Comparison of ENCODE assay signal across 33 cellular contexts in the genomic region with DNA sequence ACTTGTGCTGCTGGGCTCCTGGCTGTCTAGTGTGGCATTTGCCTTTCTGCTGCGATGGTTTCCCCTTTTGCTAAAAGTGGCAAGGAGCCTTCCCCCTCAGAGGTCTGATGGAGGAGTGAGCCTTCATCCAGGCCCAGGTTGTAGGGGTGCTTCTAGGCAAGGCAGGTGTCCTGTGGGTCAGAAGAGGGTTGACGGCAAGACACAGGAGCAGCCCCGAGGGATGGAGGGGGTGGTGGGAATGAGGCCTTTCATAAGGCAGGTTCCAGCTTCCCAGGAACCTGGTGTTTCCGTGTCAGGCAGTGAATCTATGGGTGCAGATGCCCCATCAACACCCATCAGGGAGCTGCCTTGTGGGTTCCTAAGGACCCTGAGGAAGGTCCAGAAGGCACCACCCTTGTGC.
"Had no signal": no experiment of that assay in that cellular context is flagged by ENCODE, and none has a peak within 500 bp of the region (broad histone marks: within the 10 kb centered on the region; RNA-seq: fewer than 3 reads in every experiment).

No MANE protein-coding gene starts in this region.

- H3K27ac ChIP-seq: brain microvascular endothelial cell, epithelial cell of prostate, esophagus squamous epithelium, heart right ventricle, left lung, lower lobe of right lung, neutrophil, ovary, prostate gland, skin epidermis, thoracic aorta, uterus, WERI-Rb-1 had no signal

- H3K27ac Mint-ChIP-seq: activated naive CD4-positive, alpha-beta T cell treated with anti-CD3 and anti-CD28 coated beads, Interleukin-2, amount 10 ng/mL, durations not matched to agents 7 days and 5 days; activated T-helper 1 cell treated with anti-CD3 and anti-CD28 coated beads, Interleukin-12 subunit alpha, Interleukin-12 subunit beta, Interleukin-2, Interleukin-4 antibody, amounts not matched to agents 30 ng/mL and 10 ng/mL and 1 ng/mL, durations not matched to agents 14 hours and 24 hours and 36 hours; natural killer cell treated with Interleukin-12 subunit alpha and Interleukin-12 subunit beta and Interleukin-15 and Interleukin-18, amount 100 ng/mL, for 72 hours; stimulated activated naive CD8-positive, alpha-beta T cell treated with anti-CD3 and anti-CD28 coated beads, Interleukin-15, Interleukin-2, amounts not matched to agents 100 ng/mL and 50 ng/mL, for 24 hours; T-helper 1 cell treated with Interleukin-12 subunit alpha and Interleukin-12 subunit beta and Interleukin-4 antibody, amounts not matched to agents 30 μg/mL and 1 μg/mL, for 36 hours had no signal

- H3K36me3 ChIP-seq: brain microvascular endothelial cell, esophagus squamous epithelium, heart right ventricle, left lung, lower lobe of right lung, neutrophil, ovary, prostate gland, thoracic aorta, uterus, WERI-Rb-1 had no signal

- H3K9me3 Mint-ChIP-seq: activated naive CD4-positive, alpha-beta T cell treated with anti-CD3 and anti-CD28 coated beads, Interleukin-2, amount 10 ng/mL, durations not matched to agents 7 days and 5 days; activated naive CD8-positive, alpha-beta T cell treated with anti-CD3 and anti-CD28 coated beads, Interleukin-2, amount 10 ng/mL, durations not matched to agents 7 days and 5 days; activated T-helper 1 cell treated with anti-CD3 and anti-CD28 coated beads, Interleukin-12 subunit alpha, Interleukin-12 subunit beta, Interleukin-2, Interleukin-4 antibody, amounts not matched to agents 30 ng/mL and 10 ng/mL and 1 ng/mL, durations not matched to agents 14 hours and 24 hours and 36 hours; natural killer cell treated with Interleukin-12 subunit alpha and Interleukin-12 subunit beta and Interleukin-15 and Interleukin-18, amount 100 ng/mL, for 72 hours; stimulated activated naive CD8-positive, alpha-beta T cell treated with anti-CD3 and anti-CD28 coated beads, Interleukin-15, Interleukin-2, amounts not matched to agents 100 ng/mL and 50 ng/mL, for 24 hours; T-helper 1 cell treated with Interleukin-12 subunit alpha and Interleukin-12 subunit beta and Interleukin-4 antibody, amounts not matched to agents 30 μg/mL and 1 μg/mL, for 36 hours had no signal

- H3K4me3 Mint-ChIP-seq: activated naive CD4-positive, alpha-beta T cell treated with anti-CD3 and anti-CD28 coated beads, Interleukin-2, amount 10 ng/mL, durations not matched to agents 7 days and 5 days; activated naive CD8-positive, alpha-beta T cell treated with anti-CD3 and anti-CD28 coated beads, Interleukin-2, amount 10 ng/mL, durations not matched to agents 7 days and 5 days; activated T-helper 1 cell treated with anti-CD3 and anti-CD28 coated beads, Interleukin-12 subunit alpha, Interleukin-12 subunit beta, Interleukin-2, Interleukin-4 antibody, amounts not matched to agents 30 ng/mL and 10 ng/mL and 1 ng/mL, durations not matched to agents 14 hours and 24 hours and 36 hours; natural killer cell treated with Interleukin-12 subunit alpha and Interleukin-12 subunit beta and Interleukin-15 and Interleukin-18, amount 100 ng/mL, for 72 hours; stimulated activated naive CD8-positive, alpha-beta T cell treated with anti-CD3 and anti-CD28 coated beads, Interleukin-15, Interleukin-2, amounts not matched to agents 100 ng/mL and 50 ng/mL, for 24 hours; T-helper 1 cell treated with Interleukin-12 subunit alpha and Interleukin-12 subunit beta and Interleukin-4 antibody, amounts not matched to agents 30 μg/mL and 1 μg/mL, for 36 hours had no signal

- H3K27me3 Mint-ChIP-seq: activated naive CD4-positive, alpha-beta T cell treated with anti-CD3 and anti-CD28 coated beads, Interleukin-2, amount 10 ng/mL, durations not matched to agents 7 days and 5 days; stimulated activated naive CD8-positive, alpha-beta T cell treated with anti-CD3 and anti-CD28 coated beads, Interleukin-15, Interleukin-2, amounts not matched to agents 100 ng/mL and 50 ng/mL, for 24 hours had no signal

- DNase-seq: activated CD4-positive, alpha-beta T cell treated with anti-CD3 and anti-CD28 coated beads for 48 hours; activated CD4-positive, alpha-beta T cell treated with anti-CD3 and anti-CD28 coated beads, Interleukin-2, amount 50 U/mL, for 48 hours; activated gamma-delta T cell; activated naive CD4-positive, alpha-beta T cell treated with anti-CD3 and anti-CD28 coated beads, Interleukin-2, amount 10 ng/mL, durations not matched to agents 7 days and 5 days; activated naive CD8-positive, alpha-beta T cell treated with anti-CD3 and anti-CD28 coated beads, Interleukin-2, amount 10 ng/mL, durations not matched to agents 7 days and 5 days; activated T-cell treated with anti-CD3 and anti-CD28 coated beads, Interleukin-2, amount 50 U/mL, for 1 hour; brain microvascular endothelial cell; esophagus squamous epithelium; foreskin melanocyte; heart right ventricle; left lung; lower lobe of right lung; mesendoderm; mucosa of descending colon; ovary; retina; stimulated activated CD4-positive, alpha-beta T cell treated with anti-CD3 and anti-CD28 coated beads, Interleukin-12 subunit alpha, Interleukin-12 subunit beta, amount 100 ng/mL, for 4 hours; stimulated activated CD4-positive, alpha-beta T cell treated with anti-CD3 and anti-CD28 coated beads, Interleukin-4, amount 100 ng/mL, for 1 hour; SW 1271; T1000; trophoblast cell; uterus; WERI-Rb-1 had no signal

- H3K27me3 ChIP-seq: brain microvascular endothelial cell, left lung, neutrophil, ovary, uterus had no signal

- H3K4me1 Mint-ChIP-seq: activated naive CD8-positive, alpha-beta T cell treated with anti-CD3 and anti-CD28 coated beads, Interleukin-2, amount 10 ng/mL, durations not matched to agents 7 days and 5 days had no signal

- H3K4me1 ChIP-seq: esophagus squamous epithelium, heart right ventricle, left lung, lower lobe of right lung, prostate gland, uterus had no signal

- H3K4me3 ChIP-seq: esophagus squamous epithelium, heart right ventricle, left lung, lower lobe of right lung, mucosa of descending colon, ovary, prostate gland, skin epidermis, thoracic aorta, uterus had no signal

- H3K9me3 ChIP-seq: esophagus squamous epithelium, heart right ventricle, left lung, lower lobe of right lung, mucosa of descending colon, neutrophil, ovary, prostate gland, thoracic aorta, uterus had no signal

- H3K36me3 Mint-ChIP-seq: activated naive CD4-positive, alpha-beta T cell treated with anti-CD3 and anti-CD28 coated beads, Interleukin-2, amount 10 ng/mL, durations not matched to agents 7 days and 5 days; activated naive CD8-positive, alpha-beta T cell treated with anti-CD3 and anti-CD28 coated beads, Interleukin-2, amount 10 ng/mL, durations not matched to agents 7 days and 5 days; natural killer cell treated with Interleukin-12 subunit alpha and Interleukin-12 subunit beta and Interleukin-15 and Interleukin-18, amount 100 ng/mL, for 72 hours had no signal

- ATAC-seq: heart right ventricle; left lung; lower lobe of right lung; mucosa of descending colon; natural killer cell treated with Interleukin-12 subunit alpha and Interleukin-12 subunit beta and Interleukin-15 and Interleukin-18, amount 100 ng/mL, for 72 hours; sciatic nerve had no signal
